18 cellular contexts compared by ENCODE assay signal in genomic region chr12:28563286-28563685, GRCh38.
"Had no signal": no experiment of that assay in that cellular context is flagged by ENCODE, and none has a peak within 500 bp of the region (broad histone marks: within the 10 kb centered on the region; RNA-seq: fewer than 3 reads in every experiment).

No MANE protein-coding gene starts in this region.

- H3K36me3 ChIP-seq: adrenal gland, gastroesophageal sphincter, left ventricle myocardium inferior, right lobe of liver, WERI-Rb-1 had no signal

- H3K27me3 ChIP-seq: adrenal gland, body of pancreas, gastroesophageal sphincter, right lobe of liver, testis had no signal

- DNase-seq: activated CD4-positive, alpha-beta T cell treated with anti-CD3 and anti-CD28 coated beads, Interleukin-2, amount 50 U/mL, for 1 hour; activated naive CD4-positive, alpha-beta T cell treated with anti-CD3 and anti-CD28 coated beads, Interleukin-2, amount 10 ng/mL, durations not matched to agents 7 days and 5 days; activated T-cell treated with anti-CD3 and anti-CD28 coated beads for 4 hours; adrenal gland; body of pancreas; central memory CD4-positive, alpha-beta T cell; left ventricle myocardium inferior; nephron progenitor cell; psoas muscle; right lobe of liver; stimulated activated naive CD8-positive, alpha-beta T cell treated with anti-CD3 and anti-CD28 coated beads, Interleukin-15, Interleukin-2, amounts not matched to agents 100 U/mL and 50 U/mL, for 24 hours; T-cell; testis; WERI-Rb-1 had no signal

- H3K27ac Mint-ChIP-seq: activated naive CD4-positive, alpha-beta T cell treated with anti-CD3 and anti-CD28 coated beads, Interleukin-2, amount 10 ng/mL, durations not matched to agents 7 days and 5 days; activated T-helper 17 cell treated with anti-CD3 and anti-CD28 coated beads, Interleukin-2, amount 50 U/mL, for 72 hours; dendritic cell treated with granulocyte-macrophage colony-stimulating factor and Interleukin-4, amounts not matched to agents 40 ng/mL and 50 ng/mL, for 4 days; memory B cell; nephron progenitor cell; T-cell had no signal

- H3K4me3 ChIP-seq: adrenal gland, body of pancreas, gastroesophageal sphincter, left ventricle myocardium inferior, psoas muscle, right lobe of liver, testis had no signal

- H3K27ac ChIP-seq: adrenal gland, body of pancreas, gastroesophageal sphincter, left ventricle myocardium inferior, psoas muscle, right lobe of liver, testis, WERI-Rb-1 had no signal

- H3K36me3 Mint-ChIP-seq: activated naive CD4-positive, alpha-beta T cell treated with anti-CD3 and anti-CD28 coated beads, Interleukin-2, amount 10 ng/mL, durations not matched to agents 7 days and 5 days had no signal

- H3K9me3 Mint-ChIP-seq: activated naive CD4-positive, alpha-beta T cell treated with anti-CD3 and anti-CD28 coated beads, Interleukin-2, amount 10 ng/mL, durations not matched to agents 7 days and 5 days; memory B cell; nephron progenitor cell; T-cell had no signal

- H3K4me1 Mint-ChIP-seq: activated naive CD4-positive, alpha-beta T cell treated with anti-CD3 and anti-CD28 coated beads, Interleukin-2, amount 10 ng/mL, durations not matched to agents 7 days and 5 days; activated T-helper 17 cell treated with anti-CD3 and anti-CD28 coated beads, Interleukin-2, amount 50 U/mL, for 72 hours; memory B cell; nephron progenitor cell; T-cell had no signal

- H3K9me3 ChIP-seq: adrenal gland, gastroesophageal sphincter, left ventricle myocardium inferior, psoas muscle, right lobe of liver, testis had no signal

- H3K4me1 ChIP-seq: adrenal gland, body of pancreas, psoas muscle, right lobe of liver, testis had no signal

- H3K27me3 Mint-ChIP-seq: activated naive CD4-positive, alpha-beta T cell treated with anti-CD3 and anti-CD28 coated beads, Interleukin-2, amount 10 ng/mL, durations not matched to agents 7 days and 5 days; activated T-helper 17 cell treated with anti-CD3 and anti-CD28 coated beads, Interleukin-2, amount 50 U/mL, for 72 hours; dendritic cell treated with granulocyte-macrophage colony-stimulating factor and Interleukin-4, amounts not matched to agents 40 ng/mL and 50 ng/mL, for 4 days; memory B cell; T-cell had no signal

- H3K4me3 Mint-ChIP-seq: activated naive CD4-positive, alpha-beta T cell treated with anti-CD3 and anti-CD28 coated beads, Interleukin-2, amount 10 ng/mL, durations not matched to agents 7 days and 5 days; activated T-helper 17 cell treated with anti-CD3 and anti-CD28 coated beads, Interleukin-2, amount 50 U/mL, for 72 hours; dendritic cell treated with granulocyte-macrophage colony-stimulating factor and Interleukin-4, amounts not matched to agents 40 ng/mL and 50 ng/mL, for 4 days; memory B cell; nephron progenitor cell; T-cell had no signal
